Comparison of ENCODE assay signal across 17 cellular contexts in genomic region chr17:68239967-68240366, GRCh38. TPM values are rescaled to one million over a fixed set of nuclear protein-coding genes. Genes with fewer than 3 reads are reported as not detected.
A peak's percentile ranks its signal among the peaks of the same experiment; 100 is the strongest.
DNase-seq lines count a peak whose midpoint lies in the region; ATAC-seq and TF ChIP-seq lines count a peak whose summit lies in the region.
"Had no signal": no experiment of that assay in that cellular context is flagged by ENCODE, and none has a peak within 500 bp of the region (broad histone marks: within the 10 kb centered on the region; RNA-seq: fewer than 3 reads in every experiment).

No MANE protein-coding gene starts in this region.

- peaks cover 67% of the 10 kb centered on the region for H3F3A ChIP-seq in SU-DHL-6 (ENCODE audit: insufficient read depth)

- 54 to 60% methylated on average over 1 of the region's 1 CpG for WGBS in transverse colon (ENCODE audit: low coverage in 1 of 2), 2 donors

- no peaks in the 10 kb centered on the region for H3K9me3 ChIP-seq in SU-DHL-6 (ENCODE audit: insufficient read depth, low read length)
- no peaks in the 10 kb centered on the region for H3K9me3 ChIP-seq in transverse colon
- H3K9me3 ChIP-seq: heart right ventricle, right atrium auricular region had no signal

- H3K9me3 Mint-ChIP-seq in activated naive CD4-positive, alpha-beta T cell treated with anti-CD3 and anti-CD28 coated beads, Interleukin-2, amount 10 ng/mL, durations not matched to agents 7 days and 5 days, result no peaks in the 10 kb centered on the region

- no peak for DNase-seq in activated naive CD4-positive, alpha-beta T cell treated with anti-CD3 and anti-CD28 coated beads, Interleukin-2, amount 10 ng/mL, durations not matched to agents 7 days and 5 days
- no peak for DNase-seq in activated naive CD4-positive, alpha-beta T cell treated with Interleukin-2 at 50 U/mL for 16 hours
- DNase-seq in caudate nucleus (lab: John Stamatoyannopoulos, UW) (no peak), transverse colon (no peak), coronary artery (ENCODE audit: low spot score) (no peak)
- DNase-seq: activated CD4-positive, alpha-beta T cell treated with anti-CD3 and anti-CD28 coated beads for 4 hours; activated gamma-delta T cell treated with Interleukin-2 at 50 U/mL for 16 hours; heart right ventricle; kidney; NCI-H1930; NCI-H510A treated with DMSO at 0.1 percent for 48 hours; SIG-M5; substantia nigra had no signal

- H3K4me3 Mint-ChIP-seq in activated naive CD4-positive, alpha-beta T cell treated with anti-CD3 and anti-CD28 coated beads, Interleukin-2, amount 10 ng/mL, durations not matched to agents 7 days and 5 days, result peak overlapping the region; percentile 32

- peak overlapping the region; percentile 65 for H3K9ac ChIP-seq in SU-DHL-6 (ENCODE audit: low read length)

- peaks cover 0 to 10% (median 0%) of the 10 kb centered on the region in 4 donors for H3K4me1 ChIP-seq in transverse colon

- H2AFZ ChIP-seq in SU-DHL-6 (ENCODE audit: low read depth, low read length, severe bottlenecking), result no peak overlapping the region

- in situ Hi-C loops in transverse colon (cut with MboI; ENCODE audit: low pct_ligation_motif_present in 1 of 4, low pct_unique_long_range_greater_than_20kb in 1 of 4, low sequenced_read_pairs in 3 of 4), result no loop called here

- intact Hi-C loops in transverse colon (cut with DNase I; ENCODE audit: low total_unique reads), result no loop called here

- H3K4me1 Mint-ChIP-seq in activated naive CD4-positive, alpha-beta T cell treated with anti-CD3 and anti-CD28 coated beads, Interleukin-2, amount 10 ng/mL, durations not matched to agents 7 days and 5 days, result peaks cover 51% of the 10 kb centered on the region

- H3K27me3 ChIP-seq in SU-DHL-6 (ENCODE audit: low read length) (no peaks in the 10 kb centered on the region), transverse colon (no peaks in the 10 kb centered on the region)
- H3K27me3 ChIP-seq: heart right ventricle, right atrium auricular region had no signal

- TF ChIP-seq EP300 in transverse colon (IDR thresholded peaks at IDR 0.05; ENCODE audit: low read depth), result no peak

- peak overlapping the region; percentile 99 for H3K27ac ChIP-seq in SU-DHL-6 (ENCODE audit: low read depth, low read length)
- peak overlapping the region; percentile 55 for H3K27ac ChIP-seq in caudate nucleus (ENCODE audit: low read depth, low read length)
- H3K27ac ChIP-seq in transverse colon, result peak overlapping the region in 3 of 4 donors; percentile 82 to 87 (median 83)
- no peak overlapping the region for H3K27ac ChIP-seq in coronary artery
- H3K27ac ChIP-seq: right atrium auricular region had no signal

- H3K9me2 ChIP-seq in SU-DHL-6 (replicated peaks; ENCODE audit: insufficient read depth, low read length), result no peaks in the 10 kb centered on the region

- peaks cover 15% of the 10 kb centered on the region; the same call in 1 of the 2 replicates for H3K79me2 ChIP-seq in SU-DHL-6 (ENCODE audit: insufficient read depth, low read length)

- H3K36me3 Mint-ChIP-seq in activated naive CD4-positive, alpha-beta T cell treated with anti-CD3 and anti-CD28 coated beads, Interleukin-2, amount 10 ng/mL, durations not matched to agents 7 days and 5 days, result peaks cover 17% of the 10 kb centered on the region

- no peak for TF ChIP-seq CTCF in SU-DHL-6 (IDR thresholded peaks at IDR 0.05; ENCODE audit: insufficient read depth, low read length, poor library complexity, severe bottlenecking)
- no peak for TF ChIP-seq CTCF in transverse colon (IDR thresholded peaks at IDR 0.05)
- no peak for TF ChIP-seq CTCF in coronary artery (IDR thresholded peaks at IDR 0.05)

- H3K27me3 Mint-ChIP-seq in activated naive CD4-positive, alpha-beta T cell treated with anti-CD3 and anti-CD28 coated beads, Interleukin-2, amount 10 ng/mL, durations not matched to agents 7 days and 5 days, result no peaks in the 10 kb centered on the region

- H3K4me2 ChIP-seq in SU-DHL-6 (ENCODE audit: low read depth, low read length, poor library complexity, severe bottlenecking), result peak overlapping the region; percentile 79

- H3K4me3 ChIP-seq in SU-DHL-6 (ENCODE audit: insufficient read depth, low read length, poor library complexity, severe bottlenecking) (no peak overlapping the region), transverse colon (no peak overlapping the region), coronary artery (no peak overlapping the region)
- H3K4me3 ChIP-seq: heart right ventricle, right atrium auricular region had no signal

- ATAC-seq in GM19395 (IDR thresholded peaks at IDR 0.05; ENCODE audit: unreplicated experiment) (no peak), GM18511 (IDR thresholded peaks at IDR 0.05; ENCODE audit: unreplicated experiment) (no peak)
- ATAC-seq: heart right ventricle had no signal

- H3K27ac Mint-ChIP-seq in activated naive CD4-positive, alpha-beta T cell treated with anti-CD3 and anti-CD28 coated beads, Interleukin-2, amount 10 ng/mL, durations not matched to agents 7 days and 5 days, result peak overlapping the region; percentile 98

- CTCF ChIA-PET in activated naive CD4-positive, alpha-beta T cell treated with anti-CD3 and anti-CD28 coated beads, Interleukin-2, amount 10 ng/mL, durations not matched to agents 7 days and 5 days (lab: Charles Lee), result interaction anchor here (0.7 kb wide), 1 partner anchor 35 kb away, joined by 3 read pairs; no protein-coding TSS in a partner anchor

- no peaks in the 10 kb centered on the region for H3K36me3 ChIP-seq in SU-DHL-6 (ENCODE audit: low read length)
- no peaks in the 10 kb centered on the region for H3K36me3 ChIP-seq in transverse colon
- H3K36me3 ChIP-seq: heart right ventricle, right atrium auricular region had no signal

- TF ChIP-seq POLR2A in transverse colon (IDR thresholded peaks at IDR 0.05), result no peak

- no peaks in the 10 kb centered on the region for H4K20me1 ChIP-seq in SU-DHL-6 (ENCODE audit: low read depth, low read length)

RNA-seq across cellular contexts. Expression of gene AMZ2, which starts 7.9 kb away (rescaled TPM):
- 10 to 100 TPM in 3 of 4 donors, not detected in 1; 32.7 to 45.6 (median 32.8) TPM for total RNA-seq in transverse colon

RNA-seq across cellular contexts. Expression of gene SLC16A6, which starts 51.0 kb away (rescaled TPM):
- total RNA-seq in transverse colon, result under 1 TPM in 2 of 4 donors, not detected in 2; 0.14 to 0.48 TPM

RNA-seq across cellular contexts. Expression of gene ARSG, which starts 51.3 kb away (rescaled TPM):
- 1 to 10 TPM in 2 of 4 donors, under 1 TPM in 1, not detected in 1; 0.41 to 4.4 (median 1.6) TPM for total RNA-seq in transverse colon

Comparison
In these comparisons a context has a peak if more than half of its experiments do, and no peak if none do; other contexts are left out.
1. H3K27ac ChIP-seq: peak in SU-DHL-6 (single experiment), caudate nucleus (single experiment) and transverse colon (3 of 4); none in coronary artery (0 of 2).